1 cellular context compared by ENCODE assay signal in genomic region chr4:77075869-77076801, GRCh38.
TF ChIP-seq lines count a peak whose summit lies in the region.

Gene CCNI, minus strand, starts transcription at chr4:77075989. Its CDS starts 9,627 bp downstream, at chr4:77066362.

TF ChIP-seq in K562, 482 proteins besides CTCF, POLR2A, EP300 and RAD21 (continued from another document and continues in another):
- TF ChIP-seq ZFP91 (CRISPR knock-in tag; IDR thresholded peaks at IDR 0.05), result 0 out of 2 replicates have a peak, but pooled peaks have one; percentile 31
- peak; percentile 64 for TF ChIP-seq GTF2B (IDR thresholded peaks at IDR 0.05; ENCODE audit: extremely low read depth, insufficient read length)
- TF ChIP-seq SAFB2 (IDR thresholded peaks at IDR 0.05; ENCODE audit: borderline replicate concordance, low read depth, low read length, severe bottlenecking), result no peak
- no peak for TF ChIP-seq CTCFL (IDR thresholded peaks at IDR 0.05; ENCODE audit: borderline replicate concordance, insufficient read depth, low read depth, low read length, poor library complexity, severe bottlenecking)
- no peak for TF ChIP-seq ZNF75A (CRISPR knock-in tag; IDR thresholded peaks at IDR 0.05)
- TF ChIP-seq BRD4 (IDR thresholded peaks at IDR 0.05), result peak; percentile 92; the same call in 1 of the 2 replicates
- peak; percentile 89 for TF ChIP-seq ELF2 (CRISPR knock-in tag; IDR thresholded peaks at IDR 0.05)
- no peak for TF ChIP-seq HMG20A (CRISPR knock-in tag; conservative IDR thresholded peaks at IDR 0.05)
- TF ChIP-seq ZBTB12 (CRISPR knock-in tag; IDR thresholded peaks at IDR 0.05), result peak; percentile 97
- TF ChIP-seq ZNF408 (CRISPR knock-in tag; IDR thresholded peaks at IDR 0.05; ENCODE audit: low read depth), result no peak
- no peak for TF ChIP-seq CHD4 (IDR thresholded peaks at IDR 0.05; ENCODE audit: insufficient read depth, insufficient replicate concordance, low read depth, low read length, poor library complexity, severe bottlenecking)
- no peak for TF ChIP-seq RFX1 (IDR thresholded peaks at IDR 0.05)
- TF ChIP-seq SAFB (IDR thresholded peaks at IDR 0.05; ENCODE audit: borderline replicate concordance, low read depth, low read length), result peak; percentile 36; the same call in 1 of the 2 replicates
- no peak for TF ChIP-seq SMAD3 (CRISPR knock-in tag; conservative IDR thresholded peaks at IDR 0.05)
- no peak for TF ChIP-seq DLX4 (CRISPR knock-in tag; IDR thresholded peaks at IDR 0.05)
- TF ChIP-seq JUN (IDR thresholded peaks at IDR 0.05; ENCODE audit: borderline replicate concordance, low read depth, low read length), result peak; percentile 92
- TF ChIP-seq JUN (CRISPR knock-in tag; IDR thresholded peaks at IDR 0.05; ENCODE audit: borderline replicate concordance), result peak; percentile 99
- TF ChIP-seq GABPB2 (CRISPR knock-in tag; conservative IDR thresholded peaks at IDR 0.05), result 0 out of 2 replicates have a peak, but pooled peaks have one; percentile 56
- peak in 1 of 2 experiments; percentile 66; a peak in 2 of 4 replicates for TF ChIP-seq FOXK2 (conservative IDR thresholded peaks at IDR 0.05 in 1 of 2, IDR thresholded peaks at IDR 0.05 in 1 of 2; ENCODE audit: low read depth in 2 of 2)
- no peak for TF ChIP-seq USF1 (CRISPR knock-in tag; IDR thresholded peaks at IDR 0.05)
- TF ChIP-seq SIX5 (IDR thresholded peaks at IDR 0.05; ENCODE audit: borderline replicate concordance in 1 of 2, insufficient read depth in 1 of 2, low read depth in 1 of 2, low read length in 2 of 2), result no peak
- TF ChIP-seq FOXP1 (CRISPR knock-in tag; IDR thresholded peaks at IDR 0.05), result peak; percentile 68
- TF ChIP-seq ZBTB9 (CRISPR knock-in tag; IDR thresholded peaks at IDR 0.05), result peak; percentile 79; the same call in 1 of the 2 replicates
- no peak for TF ChIP-seq ZNF212 (CRISPR knock-in tag; IDR thresholded peaks at IDR 0.05)
- TF ChIP-seq CCAR2 (IDR thresholded peaks at IDR 0.05; ENCODE audit: low read depth, low read length), result 0 out of 2 replicates have a peak, but pooled peaks have one; percentile 44
- TF ChIP-seq ILK (tag; IDR thresholded peaks at IDR 0.05; ENCODE audit: borderline replicate concordance, low read depth), result no peak
- no peak; a peak in 1 of 3 replicates for TF ChIP-seq CBX3 (IDR thresholded peaks at IDR 0.05; ENCODE audit: borderline replicate concordance in 1 of 2, low read length in 2 of 2)
- TF ChIP-seq CHCHD3 (CRISPR knock-in tag; IDR thresholded peaks at IDR 0.05), result no peak
- TF ChIP-seq ZNF24 (IDR thresholded peaks at IDR 0.05), result peak; percentile 68; the same call in 1 of the 2 replicates
- TF ChIP-seq RBM22 (IDR thresholded peaks at IDR 0.05; ENCODE audit: low read depth, low read length, poor library complexity, severe bottlenecking), result peak; percentile 4
- no peak for TF ChIP-seq CHD7 (IDR thresholded peaks at IDR 0.05; ENCODE audit: low read depth, low read length)
- TF ChIP-seq RBFOX2 (IDR thresholded peaks at IDR 0.05; ENCODE audit: low read depth, low read length), result peak; percentile 85
- peak; percentile 98 for TF ChIP-seq CBFB (CRISPR knock-in tag; IDR thresholded peaks at IDR 0.05)
- TF ChIP-seq FOXA1 (IDR thresholded peaks at IDR 0.05; ENCODE audit: borderline replicate concordance), result no peak
- no peak for TF ChIP-seq UBTF (IDR thresholded peaks at IDR 0.05; ENCODE audit: borderline replicate concordance in 1 of 2, low read depth in 2 of 2, low read length in 2 of 2)
- no peak for TF ChIP-seq KAT2B (IDR thresholded peaks at IDR 0.05; ENCODE audit: low read depth, low read length)
- TF ChIP-seq TEAD1 (CRISPR knock-in tag; IDR thresholded peaks at IDR 0.05), result peak; percentile 35 to 43; a peak in 1 of 4 replicates
